ENCODE assay signal across 8 cellular contexts in genomic region chr11:67120456-67120855, GRCh38. TPM values are rescaled to one million over a fixed set of nuclear protein-coding genes. Genes with fewer than 3 reads are reported as not detected.
DNase-seq lines count a peak whose midpoint lies in the region; ATAC-seq and TF ChIP-seq lines count a peak whose summit lies in the region.

No MANE protein-coding gene starts in this region.

- peak overlapping the region; percentile 91 to 95 for H3K4me3 ChIP-seq in HCT116 (replicated peaks in 1 of 2; ENCODE audit: low read depth in 1 of 2, low read length in 2 of 2)
- H3K4me3 ChIP-seq in WERI-Rb-1 (ENCODE audit: low read depth, low read length): peak overlapping the region; percentile 85
- H3K4me3 ChIP-seq in right cardiac atrium (ENCODE audit: low read length): peak overlapping the region; percentile 96
- peak overlapping the region; percentile 84 to 96 (median 88) for H3K4me3 ChIP-seq in skeletal muscle tissue (ENCODE audit: low read length in 3 of 3)

- BruUV-seq in HCT116 (replicated peaks; lab: Mats Ljungman, UMichigan): no TSS peak

- H3K9me3 ChIP-seq in HCT116 (ENCODE audit: control insufficient read depth in 1 of 2, insufficient read depth in 1 of 2, low read depth in 1 of 2, low read length in 2 of 2): no peaks in the 10 kb centered on the region
- H3K9me3 ChIP-seq in WERI-Rb-1 (ENCODE audit: severe bottlenecking): no peaks in the 10 kb centered on the region
- no peaks in the 10 kb centered on the region for H3K9me3 ChIP-seq in right cardiac atrium (ENCODE audit: control insufficient read depth, low read length)
- H3K9me3 ChIP-seq in skeletal muscle tissue (ENCODE audit: control insufficient read depth in 3 of 3, low read length in 3 of 3): no peaks in the 10 kb centered on the region

- H3K79me2 ChIP-seq in HCT116 (ENCODE audit: insufficient read depth, low read length): peaks cover 55% of the 10 kb centered on the region

- H3K9ac ChIP-seq in HCT116 (ENCODE audit: low read length) (peak overlapping the region; percentile 85), skeletal muscle tissue (ENCODE audit: low read depth in 1 of 3, low read length in 3 of 3) (peak overlapping the region; percentile 85 to 92 (median 91))

- H4K20me1 ChIP-seq in HCT116 (ENCODE audit: insufficient read depth): no peaks in the 10 kb centered on the region

- RAD21 ChIA-PET in HCT116 (lab: Charles Lee; ENCODE audit: low non-redundant PET in 1 of 2, low total read pairs in 2 of 2, uncharacterized antibody in 2 of 2, unreplicated experiment in 2 of 2): no interaction called here

- CTCF ChIA-PET in HCT116 (lab: Charles Lee): no interaction called here

- H3K9me2 ChIP-seq in HCT116 (ENCODE audit: insufficient read depth): no peaks in the 10 kb centered on the region

- peaks cover 7 to 10% of the 10 kb centered on the region in 2 experiments; a peak in 3 of 4 replicates for H3K36me3 ChIP-seq in HCT116 (ENCODE audit: control insufficient read depth in 1 of 2, insufficient read depth in 2 of 2, low read length in 2 of 2)
- peaks cover 44% of the 10 kb centered on the region for H3K36me3 ChIP-seq in WERI-Rb-1
- peaks cover 0 to 2% (median 0%) of the 10 kb centered on the region in 3 donors for H3K36me3 ChIP-seq in skeletal muscle tissue (ENCODE audit: control insufficient read depth in 3 of 3, insufficient read depth in 3 of 3, low read length in 3 of 3)

- no peak overlapping the region for H2AFZ ChIP-seq in HCT116 (ENCODE audit: low read depth, low read length, poor library complexity, severe bottlenecking)

- H3K4me2 ChIP-seq in HCT116 (ENCODE audit: low read length): peak overlapping the region; percentile 96

- H3K27ac ChIP-seq in HCT116 (ENCODE audit: low read depth, low read length) (peak overlapping the region; percentile 94; the same call in 1 of the 2 replicates), WERI-Rb-1 (peak overlapping the region; percentile 73), right cardiac atrium (ENCODE audit: low read length) (peak overlapping the region; percentile 45), skeletal muscle tissue (ENCODE audit: low read depth, low read length) (peak overlapping the region; percentile 76)

- no peak for TF ChIP-seq RAD21 in HCT116 (IDR thresholded peaks at IDR 0.05; ENCODE audit: low read depth)

- DNase-seq in HCT116 (ENCODE audit: low read depth, low spot score) (no peak), WERI-Rb-1 (no peak), right cardiac atrium (no peak), NCI-H187 (lab: John Stamatoyannopoulos, UW) (no peak), occipital lobe (lab: John Stamatoyannopoulos, UW) (no peak), NCI-H2029 (lab: John Stamatoyannopoulos, UW) (no peak)

- intact Hi-C loops in HCT116 (cut with micrococcal nuclease) (no loop called here), right cardiac atrium (cut with DNase I) (no loop called here)

- POLR2A ChIA-PET in HCT116 (lab: Charles Lee): no interaction called here

- H3K27me3 ChIP-seq in HCT116 (ENCODE audit: insufficient read depth, low read length) (no peaks in the 10 kb centered on the region), WERI-Rb-1 (ENCODE audit: insufficient read depth, low read depth, severe bottlenecking) (no peaks in the 10 kb centered on the region), right cardiac atrium (ENCODE audit: control insufficient read depth, insufficient read depth) (no peaks in the 10 kb centered on the region), skeletal muscle tissue (ENCODE audit: control insufficient read depth in 3 of 3, insufficient read depth in 3 of 3, low read length in 3 of 3) (no peaks in the 10 kb centered on the region)

- H3K4me1 ChIP-seq in HCT116 (ENCODE audit: control insufficient read depth in 1 of 2, insufficient read depth in 2 of 2, low read length in 2 of 2) (peaks cover 7 to 13% of the 10 kb centered on the region in 2 experiments), right cardiac atrium (ENCODE audit: control insufficient read depth, insufficient read depth, low read length) (peaks cover 5% of the 10 kb centered on the region), skeletal muscle tissue (ENCODE audit: control insufficient read depth in 3 of 3, insufficient read depth in 3 of 3, low read length in 3 of 3) (peaks cover 2 to 14% (median 14%) of the 10 kb centered on the region in 3 donors)

- TF ChIP-seq POLR2A in HCT116 (IDR thresholded peaks at IDR 0.05; ENCODE audit: borderline replicate concordance, extremely low read depth, insufficient read depth, insufficient read length): no peak

- TF ChIP-seq CTCF in HCT116 (IDR thresholded peaks at IDR 0.05 in 2 of 3, conservative IDR thresholded peaks at IDR 0.05 in 1 of 3; ENCODE audit: borderline replicate concordance in 1 of 3, insufficient read depth in 1 of 3, low read depth in 2 of 3, low read length in 2 of 3) (no peak), WERI-Rb-1 (IDR thresholded peaks at IDR 0.05; ENCODE audit: low read depth, low read length) (no peak)

- ATAC-seq in HCT116 (no peak), right cardiac atrium (no peak), GM18858 (IDR thresholded peaks at IDR 0.05; ENCODE audit: unreplicated experiment) (no peak)

- WGBS in right cardiac atrium: under 1% methylated on average over 12 of the region's 12 CpGs

TF ChIP-seq in HCT116, 20 proteins besides CTCF, POLR2A, EP300 and RAD21:
- TF ChIP-seq FOSL1 (IDR thresholded peaks at IDR 0.05; ENCODE audit: low read depth) (no peak), JUND (IDR thresholded peaks at IDR 0.05) (no peak), ATF3 (IDR thresholded peaks at IDR 0.05) (no peak), POLR2AphosphoS5 (IDR thresholded peaks at IDR 0.05; ENCODE audit: low read depth, low read length) (no peak), ZFX (IDR thresholded peaks at IDR 0.05) (no peak), CBX3 (IDR thresholded peaks at IDR 0.05; ENCODE audit: low read depth) (no peak), EZH2phosphoT487 (IDR thresholded peaks at IDR 0.05; ENCODE audit: borderline replicate concordance) (no peak), CEBPB (IDR thresholded peaks at IDR 0.05; ENCODE audit: low read depth) (no peak)

RNA-seq across cellular contexts. Expression of gene KDM2A, which starts 1.4 kb away (rescaled TPM):
- total RNA-seq in HCT116 (2021; ENCODE audit: unreplicated experiment) (50.4 TPM), right cardiac atrium (10 to 100 TPM; 42.5 to 49.8 (median 46.5) TPM), skeletal muscle tissue (43.8 TPM), occipital lobe (37.3 TPM)
- 32.3 and 36.2 TPM in 2 replicates for polyA plus RNA-seq in HCT116 (2012)
- polyA plus RNA-seq in right cardiac atrium: 27.1 TPM
